In the genomic region with DNA sequence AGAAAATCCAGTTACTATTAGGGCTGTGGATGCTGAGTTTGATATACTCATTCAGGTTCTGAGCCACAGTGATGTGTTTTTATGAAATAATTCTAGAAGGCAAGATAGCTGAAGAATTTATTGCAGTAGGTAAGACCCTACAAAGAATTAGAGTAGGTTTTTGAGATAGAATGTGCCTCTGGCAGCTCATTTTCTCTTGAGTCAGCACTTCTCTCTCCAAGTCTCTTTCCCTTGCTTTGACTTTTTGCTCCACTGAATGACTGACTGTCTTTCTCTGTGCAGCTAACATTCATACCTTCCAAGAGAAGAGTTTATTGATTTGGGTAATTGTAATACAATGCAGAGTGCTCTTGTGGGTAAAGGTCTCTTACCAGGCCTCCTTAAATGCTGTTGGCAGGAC, we compare ENCODE assay signal across 2 cellular contexts.
TF ChIP-seq lines count a peak whose summit lies in the region.

No MANE protein-coding gene starts in this region.

TF ChIP-seq in HepG2, 621 proteins besides CTCF, POLR2A, EP300 and RAD21:
- TF ChIP-seq MAFF (IDR thresholded peaks at IDR 0.05; ENCODE audit: low read depth, low read length), result peak; percentile 64; the same call in 1 of the 2 replicates
- no peak for TF ChIP-seq ZNF264 (CRISPR knock-in tag; IDR thresholded peaks at IDR 0.05)
- TF ChIP-seq SKI (IDR thresholded peaks at IDR 0.05; ENCODE audit: partially characterized antibody), result no peak
- peak; percentile 17 to 81; a peak in 2 of 4 replicates for TF ChIP-seq MAFK (conservative IDR thresholded peaks at IDR 0.05 in 1 of 2, IDR thresholded peaks at IDR 0.05 in 1 of 2; ENCODE audit: low read length in 2 of 2)

TF ChIP-seq in K562, 482 proteins besides CTCF, POLR2A, EP300 and RAD21:
- TF ChIP-seq CTBP1 (IDR thresholded peaks at IDR 0.05; ENCODE audit: borderline replicate concordance) (no peak), TCF7L2 (IDR thresholded peaks at IDR 0.05; ENCODE audit: low read depth, low read length) (no peak), MAFK (IDR thresholded peaks at IDR 0.05; ENCODE audit: low read length) (peak; percentile 12; the same call in 1 of the 2 replicates)
